Comparison of ENCODE assay signal across 1 cellular context in the genomic region with DNA sequence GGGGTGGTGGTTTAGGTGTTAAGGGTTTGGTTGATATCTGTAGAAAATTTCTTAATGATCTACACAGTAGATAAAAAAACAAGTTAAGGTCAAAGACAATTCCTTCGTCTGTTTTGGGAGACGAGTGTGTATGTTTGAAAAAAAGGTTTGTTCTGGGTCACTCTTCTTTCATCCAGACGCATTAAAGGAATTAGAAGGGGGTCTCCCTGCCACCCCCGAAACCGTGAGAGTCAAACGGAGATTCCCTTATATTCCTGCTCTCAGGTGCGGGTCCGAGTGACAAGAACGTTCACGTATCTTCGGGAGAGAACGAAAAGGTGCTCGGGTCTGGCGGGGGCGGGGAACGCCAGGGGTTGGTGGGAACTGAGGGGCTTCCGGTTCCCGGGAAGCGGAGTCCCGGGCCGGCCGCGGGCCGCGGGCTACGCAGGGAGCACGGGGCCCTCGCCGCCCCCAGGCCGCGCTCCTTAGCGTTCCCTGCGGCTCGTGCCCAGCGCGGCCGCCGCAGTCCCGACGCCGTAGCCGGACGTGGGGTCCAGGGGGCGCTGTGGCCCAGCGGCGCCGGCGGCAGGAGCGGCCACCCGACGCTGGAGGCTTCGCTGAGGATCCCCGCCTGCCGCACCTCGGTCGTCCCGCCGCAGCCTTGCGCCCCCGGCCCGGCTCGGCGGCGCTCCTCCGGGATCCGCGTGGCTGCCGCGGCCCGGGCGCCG.
TF ChIP-seq lines count a peak whose summit lies in the region.

Gene ZFYVE9, plus strand, starts transcription at position 577 of the 707 bp plus-strand sequence. CDS start 91,118 bp downstream, outside the sequence.

TF ChIP-seq in K562, 482 proteins besides CTCF, POLR2A, EP300 and RAD21 (continued from another document):
- TF ChIP-seq, protein P1, sequence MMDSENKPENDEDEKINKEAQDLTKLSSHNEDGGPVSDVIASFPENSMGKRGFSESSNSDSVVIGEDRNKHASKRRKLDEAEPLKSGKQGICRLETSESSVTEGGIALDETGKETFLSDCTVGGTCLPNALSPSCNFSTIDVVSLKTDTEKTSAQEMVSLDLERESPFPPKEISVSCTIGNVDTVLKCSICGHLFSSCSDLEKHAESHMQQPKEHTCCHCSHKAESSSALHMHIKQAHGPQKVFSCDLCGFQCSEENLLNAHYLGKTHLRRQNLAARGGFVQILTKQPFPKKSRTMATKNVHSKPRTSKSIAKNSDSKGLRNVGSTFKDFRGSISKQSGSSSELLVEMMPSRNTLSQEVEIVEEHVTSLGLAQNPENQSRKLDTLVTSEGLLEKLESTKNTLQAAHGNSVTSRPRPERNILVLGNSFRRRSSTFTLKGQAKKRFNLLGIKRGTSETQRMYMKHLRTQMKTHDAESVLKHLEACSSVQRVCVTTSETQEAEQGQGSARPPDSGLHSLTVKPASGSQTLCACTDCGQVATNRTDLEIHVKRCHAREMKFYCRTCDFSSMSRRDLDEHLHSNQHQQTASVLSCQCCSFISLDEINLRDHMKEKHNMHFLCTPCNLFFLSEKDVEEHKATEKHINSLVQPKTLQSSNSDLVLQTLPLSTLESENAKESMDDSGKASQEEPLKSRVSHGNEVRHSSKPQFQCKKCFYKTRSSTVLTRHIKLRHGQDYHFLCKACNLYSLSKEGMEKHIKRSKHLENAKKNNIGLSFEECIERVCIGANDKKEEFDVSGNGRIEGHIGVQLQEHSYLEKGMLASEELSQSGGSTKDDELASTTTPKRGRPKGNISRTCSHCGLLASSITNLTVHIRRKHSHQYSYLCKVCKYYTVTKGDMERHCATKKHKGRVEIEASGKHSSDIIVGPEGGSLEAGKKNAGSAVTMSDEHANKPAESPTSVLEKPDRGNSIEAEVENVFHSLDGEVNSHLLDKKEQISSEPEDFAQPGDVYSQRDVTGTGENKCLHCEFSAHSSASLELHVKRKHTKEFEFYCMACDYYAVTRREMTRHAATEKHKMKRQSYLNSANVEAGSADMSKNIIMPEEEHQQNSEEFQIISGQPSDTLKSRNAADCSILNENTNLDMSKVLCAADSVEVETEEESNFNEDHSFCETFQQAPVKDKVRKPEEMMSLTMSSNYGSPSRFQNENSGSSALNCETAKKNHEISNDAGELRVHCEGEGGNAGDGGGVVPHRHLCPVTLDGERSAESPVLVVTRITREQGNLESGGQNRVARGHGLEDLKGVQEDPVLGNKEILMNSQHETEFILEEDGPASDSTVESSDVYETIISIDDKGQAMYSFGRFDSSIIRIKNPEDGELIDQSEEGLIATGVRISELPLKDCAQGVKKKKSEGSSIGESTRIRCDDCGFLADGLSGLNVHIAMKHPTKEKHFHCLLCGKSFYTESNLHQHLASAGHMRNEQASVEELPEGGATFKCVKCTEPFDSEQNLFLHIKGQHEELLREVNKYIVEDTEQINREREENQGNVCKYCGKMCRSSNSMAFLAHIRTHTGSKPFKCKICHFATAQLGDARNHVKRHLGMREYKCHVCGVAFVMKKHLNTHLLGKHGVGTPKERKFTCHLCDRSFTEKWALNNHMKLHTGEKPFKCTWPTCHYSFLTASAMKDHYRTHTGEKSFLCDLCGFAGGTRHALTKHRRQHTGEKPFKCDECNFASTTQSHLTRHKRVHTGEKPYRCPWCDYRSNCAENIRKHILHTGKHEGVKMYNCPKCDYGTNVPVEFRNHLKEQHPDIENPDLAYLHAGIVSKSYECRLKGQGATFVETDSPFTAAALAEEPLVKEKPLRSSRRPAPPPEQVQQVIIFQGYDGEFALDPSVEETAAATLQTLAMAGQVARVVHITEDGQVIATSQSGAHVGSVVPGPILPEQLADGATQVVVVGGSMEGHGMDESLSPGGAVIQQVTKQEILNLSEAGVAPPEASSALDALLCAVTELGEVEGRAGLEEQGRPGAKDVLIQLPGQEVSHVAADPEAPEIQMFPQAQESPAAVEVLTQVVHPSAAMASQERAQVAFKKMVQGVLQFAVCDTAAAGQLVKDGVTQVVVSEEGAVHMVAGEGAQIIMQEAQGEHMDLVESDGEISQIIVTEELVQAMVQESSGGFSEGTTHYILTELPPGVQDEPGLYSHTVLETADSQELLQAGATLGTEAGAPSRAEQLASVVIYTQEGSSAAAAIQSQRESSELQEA (IDR thresholded peaks at IDR 0.05; ENCODE audit: low read depth): no peak
- TF ChIP-seq PTBP1 (IDR thresholded peaks at IDR 0.05; ENCODE audit: low read depth, low read length) (no peak), ZNF583 (CRISPR knock-in tag; IDR thresholded peaks at IDR 0.05) (no peak), MEF2A (IDR thresholded peaks at IDR 0.05; ENCODE audit: control insufficient read depth, low read depth, low read length) (no peak), SRSF9 (IDR thresholded peaks at IDR 0.05; ENCODE audit: borderline replicate concordance, low read depth, low read length) (no peak), ILK (tag; IDR thresholded peaks at IDR 0.05; ENCODE audit: borderline replicate concordance, low read depth) (no peak)
TF ChIP-seq in K562: peak in this region for 82.
